Comparison of ENCODE assay signal across 1 cellular context in genomic region chr1:921011-921837, GRCh38.
TF ChIP-seq lines count a peak whose summit lies in the region.

No MANE protein-coding gene starts in this region.

TF ChIP-seq in K562, 482 proteins besides CTCF, POLR2A, EP300 and RAD21 (continued from another document and continues in another):
- TF ChIP-seq, protein P1, sequence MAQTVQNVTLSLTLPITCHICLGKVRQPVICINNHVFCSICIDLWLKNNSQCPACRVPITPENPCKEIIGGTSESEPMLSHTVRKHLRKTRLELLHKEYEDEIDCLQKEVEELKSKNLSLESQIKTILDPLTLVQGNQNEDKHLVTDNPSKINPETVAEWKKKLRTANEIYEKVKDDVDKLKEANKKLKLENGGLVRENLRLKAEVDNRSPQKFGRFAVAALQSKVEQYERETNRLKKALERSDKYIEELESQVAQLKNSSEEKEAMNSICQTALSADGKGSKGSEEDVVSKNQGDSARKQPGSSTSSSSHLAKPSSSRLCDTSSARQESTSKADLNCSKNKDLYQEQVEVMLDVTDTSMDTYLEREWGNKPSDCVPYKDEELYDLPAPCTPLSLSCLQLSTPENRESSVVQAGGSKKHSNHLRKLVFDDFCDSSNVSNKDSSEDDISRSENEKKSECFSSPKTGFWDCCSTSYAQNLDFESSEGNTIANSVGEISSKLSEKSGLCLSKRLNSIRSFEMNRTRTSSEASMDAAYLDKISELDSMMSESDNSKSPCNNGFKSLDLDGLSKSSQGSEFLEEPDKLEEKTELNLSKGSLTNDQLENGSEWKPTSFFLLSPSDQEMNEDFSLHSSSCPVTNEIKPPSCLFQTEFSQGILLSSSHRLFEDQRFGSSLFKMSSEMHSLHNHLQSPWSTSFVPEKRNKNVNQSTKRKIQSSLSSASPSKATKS (CRISPR knock-in tag; IDR thresholded peaks at IDR 0.05), result no peak
- TF ChIP-seq ZNF124 (CRISPR knock-in tag; IDR thresholded peaks at IDR 0.05), result no peak
- no peak for TF ChIP-seq XRCC4 (IDR thresholded peaks at IDR 0.05; ENCODE audit: extremely low read depth, insufficient read depth, insufficient read length)
- TF ChIP-seq, protein P2, sequence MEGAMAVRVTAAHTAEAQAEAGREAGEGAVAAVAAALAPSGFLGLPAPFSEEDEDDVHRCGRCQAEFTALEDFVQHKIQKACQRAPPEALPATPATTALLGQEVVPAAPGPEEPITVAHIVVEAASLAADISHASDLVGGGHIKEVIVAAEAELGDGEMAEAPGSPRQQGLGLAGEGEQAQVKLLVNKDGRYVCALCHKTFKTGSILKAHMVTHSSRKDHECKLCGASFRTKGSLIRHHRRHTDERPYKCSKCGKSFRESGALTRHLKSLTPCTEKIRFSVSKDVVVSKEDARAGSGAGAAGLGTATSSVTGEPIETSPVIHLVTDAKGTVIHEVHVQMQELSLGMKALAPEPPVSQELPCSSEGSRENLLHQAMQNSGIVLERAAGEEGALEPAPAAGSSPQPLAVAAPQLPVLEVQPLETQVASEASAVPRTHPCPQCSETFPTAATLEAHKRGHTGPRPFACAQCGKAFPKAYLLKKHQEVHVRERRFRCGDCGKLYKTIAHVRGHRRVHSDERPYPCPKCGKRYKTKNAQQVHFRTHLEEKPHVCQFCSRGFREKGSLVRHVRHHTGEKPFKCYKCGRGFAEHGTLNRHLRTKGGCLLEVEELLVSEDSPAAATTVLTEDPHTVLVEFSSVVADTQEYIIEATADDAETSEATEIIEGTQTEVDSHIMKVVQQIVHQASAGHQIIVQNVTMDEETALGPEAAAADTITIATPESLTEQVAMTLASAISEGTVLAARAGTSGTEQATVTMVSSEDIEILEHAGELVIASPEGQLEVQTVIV (CRISPR knock-in tag; IDR thresholded peaks at IDR 0.05; ENCODE audit: borderline replicate concordance), result no peak
- no peak for TF ChIP-seq PTBP1 (IDR thresholded peaks at IDR 0.05; ENCODE audit: low read depth, low read length)
- no peak for TF ChIP-seq KDM4B (IDR thresholded peaks at IDR 0.05; ENCODE audit: borderline replicate concordance in 2 of 2, low read depth in 1 of 2)
- TF ChIP-seq FOXJ3 (CRISPR knock-in tag; IDR thresholded peaks at IDR 0.05), result no peak
- TF ChIP-seq ZNF561 (CRISPR knock-in tag; conservative IDR thresholded peaks at IDR 0.05), result no peak
- no peak for TF ChIP-seq ZNF699 (CRISPR knock-in tag; IDR thresholded peaks at IDR 0.05; ENCODE audit: insufficient replicate concordance)
- no peak for TF ChIP-seq RBM15 (IDR thresholded peaks at IDR 0.05; ENCODE audit: insufficient read depth, low read length)
- TF ChIP-seq ZNF644 (tag; IDR thresholded peaks at IDR 0.05; ENCODE audit: low read depth), result no peak
- TF ChIP-seq CXXC5 (CRISPR knock-in tag; IDR thresholded peaks at IDR 0.05), result peak; percentile 80
- TF ChIP-seq, protein P3, sequence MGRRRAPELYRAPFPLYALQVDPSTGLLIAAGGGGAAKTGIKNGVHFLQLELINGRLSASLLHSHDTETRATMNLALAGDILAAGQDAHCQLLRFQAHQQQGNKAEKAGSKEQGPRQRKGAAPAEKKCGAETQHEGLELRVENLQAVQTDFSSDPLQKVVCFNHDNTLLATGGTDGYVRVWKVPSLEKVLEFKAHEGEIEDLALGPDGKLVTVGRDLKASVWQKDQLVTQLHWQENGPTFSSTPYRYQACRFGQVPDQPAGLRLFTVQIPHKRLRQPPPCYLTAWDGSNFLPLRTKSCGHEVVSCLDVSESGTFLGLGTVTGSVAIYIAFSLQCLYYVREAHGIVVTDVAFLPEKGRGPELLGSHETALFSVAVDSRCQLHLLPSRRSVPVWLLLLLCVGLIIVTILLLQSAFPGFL (CRISPR knock-in tag; IDR thresholded peaks at IDR 0.05), result no peak
- TF ChIP-seq TAF9B (IDR thresholded peaks at IDR 0.05; ENCODE audit: partially characterized antibody), result no peak
- TF ChIP-seq, protein P4, sequence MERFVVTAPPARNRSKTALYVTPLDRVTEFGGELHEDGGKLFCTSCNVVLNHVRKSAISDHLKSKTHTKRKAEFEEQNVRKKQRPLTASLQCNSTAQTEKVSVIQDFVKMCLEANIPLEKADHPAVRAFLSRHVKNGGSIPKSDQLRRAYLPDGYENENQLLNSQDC (CRISPR knock-in tag; IDR thresholded peaks at IDR 0.05), result peak; percentile 86; the same call in 1 of the 2 replicates
- no peak for TF ChIP-seq ZNF212 (CRISPR knock-in tag; IDR thresholded peaks at IDR 0.05)
- no peak for TF ChIP-seq ASH1L (IDR thresholded peaks at IDR 0.05; ENCODE audit: borderline replicate concordance, low read depth, partially characterized antibody)
- no peak for TF ChIP-seq ZNF518B (CRISPR knock-in tag; IDR thresholded peaks at IDR 0.05)
- TF ChIP-seq CHCHD3 (CRISPR knock-in tag; IDR thresholded peaks at IDR 0.05), result no peak
- TF ChIP-seq, protein P5, sequence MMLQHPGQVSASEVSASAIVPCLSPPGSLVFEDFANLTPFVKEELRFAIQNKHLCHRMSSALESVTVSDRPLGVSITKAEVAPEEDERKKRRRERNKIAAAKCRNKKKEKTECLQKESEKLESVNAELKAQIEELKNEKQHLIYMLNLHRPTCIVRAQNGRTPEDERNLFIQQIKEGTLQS (IDR thresholded peaks at IDR 0.05), result no peak
- TF ChIP-seq, protein P5 (CRISPR knock-in tag; conservative IDR thresholded peaks at IDR 0.05), result no peak
- no peak; the same call in 1 of the 2 replicates for TF ChIP-seq NFIC (IDR thresholded peaks at IDR 0.05)
- TF ChIP-seq TARDBP (IDR thresholded peaks at IDR 0.05), result no peak
- peak; percentile 60; the same call in 1 of the 2 replicates for TF ChIP-seq KLF13 (tag; IDR thresholded peaks at IDR 0.05; ENCODE audit: borderline replicate concordance, low read depth)
- TF ChIP-seq ZNF592 (IDR thresholded peaks at IDR 0.05), result no peak
- no peak for TF ChIP-seq ZNF717 (CRISPR knock-in tag; IDR thresholded peaks at IDR 0.05)
- TF ChIP-seq, protein P6, sequence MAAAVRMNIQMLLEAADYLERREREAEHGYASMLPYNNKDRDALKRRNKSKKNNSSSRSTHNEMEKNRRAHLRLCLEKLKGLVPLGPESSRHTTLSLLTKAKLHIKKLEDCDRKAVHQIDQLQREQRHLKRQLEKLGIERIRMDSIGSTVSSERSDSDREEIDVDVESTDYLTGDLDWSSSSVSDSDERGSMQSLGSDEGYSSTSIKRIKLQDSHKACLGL (CRISPR knock-in tag; IDR thresholded peaks at IDR 0.05; ENCODE audit: borderline replicate concordance, poor library complexity, severe bottlenecking), result no peak
- TF ChIP-seq ZBTB1 (CRISPR knock-in tag; IDR thresholded peaks at IDR 0.05; ENCODE audit: borderline replicate concordance, low read depth), result no peak
- TF ChIP-seq, protein P7, sequence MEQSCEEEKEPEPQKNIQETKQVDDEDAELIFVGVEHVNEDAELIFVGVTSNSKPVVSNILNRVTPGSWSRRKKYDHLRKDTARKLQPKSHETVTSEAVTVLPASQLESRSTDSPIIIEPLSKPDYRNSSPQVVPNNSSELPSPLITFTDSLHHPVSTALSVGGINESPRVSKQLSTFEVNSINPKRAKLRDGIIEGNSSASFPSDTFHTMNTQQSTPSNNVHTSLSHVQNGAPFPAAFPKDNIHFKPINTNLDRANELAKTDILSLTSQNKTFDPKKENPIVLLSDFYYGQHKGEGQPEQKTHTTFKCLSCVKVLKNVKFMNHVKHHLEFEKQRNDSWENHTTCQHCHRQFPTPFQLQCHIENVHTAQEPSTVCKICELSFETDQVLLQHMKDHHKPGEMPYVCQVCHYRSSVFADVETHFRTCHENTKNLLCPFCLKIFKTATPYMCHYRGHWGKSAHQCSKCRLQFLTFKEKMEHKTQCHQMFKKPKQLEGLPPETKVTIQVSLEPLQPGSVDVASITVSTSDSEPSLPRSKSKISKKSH (CRISPR knock-in tag; IDR thresholded peaks at IDR 0.05), result no peak
- TF ChIP-seq, protein P8, sequence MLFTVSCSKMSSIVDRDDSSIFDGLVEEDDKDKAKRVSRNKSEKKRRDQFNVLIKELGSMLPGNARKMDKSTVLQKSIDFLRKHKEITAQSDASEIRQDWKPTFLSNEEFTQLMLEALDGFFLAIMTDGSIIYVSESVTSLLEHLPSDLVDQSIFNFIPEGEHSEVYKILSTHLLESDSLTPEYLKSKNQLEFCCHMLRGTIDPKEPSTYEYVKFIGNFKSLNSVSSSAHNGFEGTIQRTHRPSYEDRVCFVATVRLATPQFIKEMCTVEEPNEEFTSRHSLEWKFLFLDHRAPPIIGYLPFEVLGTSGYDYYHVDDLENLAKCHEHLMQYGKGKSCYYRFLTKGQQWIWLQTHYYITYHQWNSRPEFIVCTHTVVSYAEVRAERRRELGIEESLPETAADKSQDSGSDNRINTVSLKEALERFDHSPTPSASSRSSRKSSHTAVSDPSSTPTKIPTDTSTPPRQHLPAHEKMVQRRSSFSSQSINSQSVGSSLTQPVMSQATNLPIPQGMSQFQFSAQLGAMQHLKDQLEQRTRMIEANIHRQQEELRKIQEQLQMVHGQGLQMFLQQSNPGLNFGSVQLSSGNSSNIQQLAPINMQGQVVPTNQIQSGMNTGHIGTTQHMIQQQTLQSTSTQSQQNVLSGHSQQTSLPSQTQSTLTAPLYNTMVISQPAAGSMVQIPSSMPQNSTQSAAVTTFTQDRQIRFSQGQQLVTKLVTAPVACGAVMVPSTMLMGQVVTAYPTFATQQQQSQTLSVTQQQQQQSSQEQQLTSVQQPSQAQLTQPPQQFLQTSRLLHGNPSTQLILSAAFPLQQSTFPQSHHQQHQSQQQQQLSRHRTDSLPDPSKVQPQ (CRISPR knock-in tag; IDR thresholded peaks at IDR 0.05; ENCODE audit: borderline replicate concordance), result no peak
- TF ChIP-seq RB1 (IDR thresholded peaks at IDR 0.05; ENCODE audit: low read depth), result peak; percentile 92
- no peak for TF ChIP-seq HNRNPK (IDR thresholded peaks at IDR 0.05; ENCODE audit: low read depth, low read length, poor library complexity, severe bottlenecking)
- TF ChIP-seq SETDB1 (IDR thresholded peaks at IDR 0.05; ENCODE audit: low read length), result no peak
- TF ChIP-seq PCBP2 (IDR thresholded peaks at IDR 0.05; ENCODE audit: low read depth, low read length, poor library complexity, severe bottlenecking), result no peak
- no peak for TF ChIP-seq NCOA4 (IDR thresholded peaks at IDR 0.05; ENCODE audit: partially characterized antibody)
- no peak for TF ChIP-seq TAF7 (tag; IDR thresholded peaks at IDR 0.05)
